ENCODE assay signal across 10 cellular contexts in genomic region chr7:117157121-117157870, GRCh38.
DNase-seq lines count a peak whose midpoint lies in the region; ATAC-seq lines count a peak whose summit lies in the region.
"Had no signal": no experiment of that assay in that cellular context is flagged by ENCODE, and none has a peak within 500 bp of the region (broad histone marks: within the 10 kb centered on the region; RNA-seq: fewer than 3 reads in every experiment).

No MANE protein-coding gene starts in this region.

- H3K4me3 ChIP-seq in GM23248: peak overlapping the region; percentile 40
- H3K4me3 ChIP-seq: sigmoid colon had no signal

- H2AFZ ChIP-seq in GM23248: peak overlapping the region; percentile 68

- peak overlapping the region; percentile 68 for H3K4me2 ChIP-seq in GM23248 (ENCODE audit: unreplicated experiment)

- peaks cover 34% of the 10 kb centered on the region for H3F3A ChIP-seq in GM23248 (ENCODE audit: insufficient read depth)

- peak overlapping the region; percentile 89 for H3K27ac ChIP-seq in GM23248

- DNase-seq in GM23248: peak; percentile 96
- peak; percentile 7 for DNase-seq in SW480 (ENCODE audit: low spot score)
- DNase-seq in foreskin melanocyte: peak; percentile 88
- DNase-seq in renal cortical epithelial cell (ENCODE audit: low read depth): peak; percentile 87
- DNase-seq in ecto neural progenitor cell (ENCODE audit: low spot score): no peak
- DNase-seq: NCI-H748 treated with DMSO at 0.1 percent for 48 hours, sigmoid colon had no signal

- H3K27me3 ChIP-seq in GM23248 (replicated peaks; ENCODE audit: insufficient read depth): no peaks in the 10 kb centered on the region
- H3K27me3 ChIP-seq: sigmoid colon had no signal

- no peaks in the 10 kb centered on the region for H4K20me1 ChIP-seq in GM23248 (ENCODE audit: insufficient read depth)

- H3K9me2 ChIP-seq in GM23248 (ENCODE audit: insufficient read depth): no peaks in the 10 kb centered on the region

- ATAC-seq in GM19023 (IDR thresholded peaks at IDR 0.05; ENCODE audit: unreplicated experiment) (no peak), HG03520 (IDR thresholded peaks at IDR 0.05; ENCODE audit: unreplicated experiment) (no peak), HG03097 (IDR thresholded peaks at IDR 0.05; ENCODE audit: low FRiP score, unreplicated experiment) (no peak)

- H3K36me3 ChIP-seq in GM23248 (ENCODE audit: low read depth): no peaks in the 10 kb centered on the region
- H3K36me3 ChIP-seq: sigmoid colon had no signal

- H3K9ac ChIP-seq in GM23248: peak overlapping the region; percentile 75

- peaks cover 30% of the 10 kb centered on the region for H3K4me1 ChIP-seq in GM23248 (ENCODE audit: insufficient read depth)

- WGBS in GM23248 (ENCODE audit: low coverage in 1 of 2, low lambda C conversion rate in 2 of 2, missing lambda C conversion rate in 2 of 2), 2 experiments: 47 to 48% methylated on average over 4 of the region's 4 CpGs

- H3K79me2 ChIP-seq in GM23248 (ENCODE audit: insufficient read depth): no peaks in the 10 kb centered on the region

- in situ Hi-C loops in GM23248 (cut with MboI): no loop called here

- no peaks in the 10 kb centered on the region for H3K9me3 ChIP-seq in GM23248 (ENCODE audit: low read depth)
- H3K9me3 ChIP-seq: sigmoid colon had no signal
